Comparison of ENCODE assay signal across 1 cellular context in genomic region chr16:276360-277077, GRCh38.
TF ChIP-seq lines count a peak whose summit lies in the region.

No MANE protein-coding gene starts in this region.

TF ChIP-seq in HepG2, 621 proteins besides CTCF, POLR2A, EP300 and RAD21 (continues in another document):
- TF ChIP-seq PITX1 (CRISPR knock-in tag; IDR thresholded peaks at IDR 0.05) (no peak), HNRNPL (IDR thresholded peaks at IDR 0.05; ENCODE audit: low read depth, low read length) (no peak), TBP (CRISPR knock-in tag; IDR thresholded peaks at IDR 0.05) (no peak), GTF2F1 (IDR thresholded peaks at IDR 0.05; ENCODE audit: low read length) (no peak), TRIM24 (CRISPR knock-in tag; IDR thresholded peaks at IDR 0.05) (no peak), MYC (CRISPR knock-in tag; IDR thresholded peaks at IDR 0.05; ENCODE audit: borderline replicate concordance) (no peak), ZNF570 (CRISPR knock-in tag; IDR thresholded peaks at IDR 0.05; ENCODE audit: borderline replicate concordance) (no peak), TEAD3 (CRISPR knock-in tag; optimal IDR thresholded peaks at IDR 0.05; ENCODE audit: borderline replicate concordance) (no peak), ZNF646 (CRISPR knock-in tag; IDR thresholded peaks at IDR 0.05) (no peak), ZBTB10 (CRISPR knock-in tag; IDR thresholded peaks at IDR 0.05; ENCODE audit: borderline replicate concordance) (no peak), ZSCAN30 (CRISPR knock-in tag; IDR thresholded peaks at IDR 0.05) (no peak), LBX2 (CRISPR knock-in tag; IDR thresholded peaks at IDR 0.05; ENCODE audit: borderline replicate concordance) (no peak), NFKB2 (CRISPR knock-in tag; IDR thresholded peaks at IDR 0.05; ENCODE audit: borderline replicate concordance) (no peak), ZNF224 (CRISPR knock-in tag; IDR thresholded peaks at IDR 0.05) (no peak), HNRNPH1 (optimal IDR thresholded peaks at IDR 0.05; ENCODE audit: low read depth, low read length) (no peak), FOXA3 (CRISPR knock-in tag; IDR thresholded peaks at IDR 0.05) (no peak), ZSCAN5A (CRISPR knock-in tag; IDR thresholded peaks at IDR 0.05; ENCODE audit: borderline replicate concordance) (no peak), MTF2 (CRISPR knock-in tag; IDR thresholded peaks at IDR 0.05; ENCODE audit: borderline replicate concordance) (0 out of 2 replicates have a peak, but pooled peaks have one; percentile 64), ARID4A (CRISPR knock-in tag; IDR thresholded peaks at IDR 0.05; ENCODE audit: borderline replicate concordance) (peak; percentile 29; the same call in 1 of the 2 replicates), ZNF614 (CRISPR knock-in tag; IDR thresholded peaks at IDR 0.05; ENCODE audit: borderline replicate concordance) (no peak), ZNF737 (CRISPR knock-in tag; IDR thresholded peaks at IDR 0.05; ENCODE audit: borderline replicate concordance) (no peak), ZNF101 (CRISPR knock-in tag; IDR thresholded peaks at IDR 0.05; ENCODE audit: borderline replicate concordance, low read depth) (no peak), ETV6 (CRISPR knock-in tag; conservative IDR thresholded peaks at IDR 0.05) (no peak), ZNF883 (CRISPR knock-in tag; IDR thresholded peaks at IDR 0.05; ENCODE audit: not compliant biosample characterization) (peak; percentile 24), SRY (CRISPR knock-in tag; IDR thresholded peaks at IDR 0.05) (no peak), MAX (IDR thresholded peaks at IDR 0.05) (peak; percentile 61), CHCHD3 (CRISPR knock-in tag; IDR thresholded peaks at IDR 0.05) (no peak), NR2F6 (IDR thresholded peaks at IDR 0.05) (no peak), NR2F6 (CRISPR knock-in tag; IDR thresholded peaks at IDR 0.05) (no peak), ZNF235 (CRISPR knock-in tag; IDR thresholded peaks at IDR 0.05; ENCODE audit: borderline replicate concordance) (no peak), ZNF780A (CRISPR knock-in tag; IDR thresholded peaks at IDR 0.05) (no peak), MIXL1 (CRISPR knock-in tag; IDR thresholded peaks at IDR 0.05) (no peak), KMT2A (CRISPR knock-in tag; IDR thresholded peaks at IDR 0.05) (no peak), ZNF512 (CRISPR knock-in tag; IDR thresholded peaks at IDR 0.05) (no peak), FOXO1 (CRISPR knock-in tag; IDR thresholded peaks at IDR 0.05) (no peak), TFDP1 (CRISPR knock-in tag; IDR thresholded peaks at IDR 0.05; ENCODE audit: borderline replicate concordance) (no peak), MXI1 (IDR thresholded peaks at IDR 0.05; ENCODE audit: borderline replicate concordance, low read depth, low read length) (peak; percentile 61; the same call in 1 of the 3 replicates), ZNF543 (CRISPR knock-in tag; IDR thresholded peaks at IDR 0.05) (no peak), GABPB1 (CRISPR knock-in tag; IDR thresholded peaks at IDR 0.05) (no peak; the same call in 1 of the 2 replicates), KLF9 (CRISPR knock-in tag; IDR thresholded peaks at IDR 0.05; ENCODE audit: low read depth) (no peak), LRRFIP1 (CRISPR knock-in tag; conservative IDR thresholded peaks at IDR 0.05) (no peak), MIER2 (CRISPR knock-in tag; IDR thresholded peaks at IDR 0.05) (no peak), ZFY (CRISPR knock-in tag; IDR thresholded peaks at IDR 0.05) (0 out of 2 replicates have a peak, but pooled peaks have one; percentile 10), SAP130 (CRISPR knock-in tag; IDR thresholded peaks at IDR 0.05; ENCODE audit: low read depth) (peak; percentile 73), ZNF24 (IDR thresholded peaks at IDR 0.05) (no peak)
